Comparison of ENCODE assay signal across 8 cellular contexts in the genomic region with DNA sequence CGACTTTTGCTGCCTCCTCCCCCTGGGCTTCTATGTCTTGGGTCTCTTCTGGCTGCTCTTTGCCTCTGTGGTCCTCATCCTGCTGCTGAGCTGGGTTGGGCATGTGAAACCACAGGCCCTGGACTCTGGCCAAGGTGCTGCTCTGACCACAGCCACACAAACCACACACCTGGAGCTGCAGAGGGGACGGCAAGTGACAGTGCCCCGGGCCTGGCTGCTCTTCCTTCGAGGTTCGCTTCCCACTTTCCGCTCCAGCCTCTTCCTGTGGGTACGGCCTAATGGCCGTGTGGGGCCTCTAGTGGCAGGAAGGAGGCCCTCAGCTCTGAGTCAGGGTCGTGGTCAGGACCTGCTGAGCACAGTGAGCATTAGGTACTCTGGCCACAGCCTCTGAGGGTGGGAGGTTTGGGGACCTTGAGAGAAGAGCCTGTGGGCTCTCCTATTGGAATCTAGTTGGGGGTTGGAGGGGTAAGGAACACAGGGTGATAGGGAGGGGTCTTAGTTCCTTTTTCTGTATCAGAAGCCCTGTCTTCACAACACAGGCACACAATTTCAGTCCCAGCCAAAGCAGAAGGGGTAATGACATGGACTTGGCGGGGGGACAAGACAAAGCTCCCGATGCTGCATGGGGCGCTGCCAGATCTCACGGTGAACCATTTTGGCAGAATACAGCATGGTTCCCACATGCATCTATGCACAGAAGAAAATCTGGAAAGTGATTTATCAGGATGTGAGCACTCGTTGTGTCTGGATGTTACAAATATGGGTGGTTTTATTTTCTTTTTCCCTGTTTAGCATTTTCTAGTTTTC. TPM values are rescaled to one million over a fixed set of nuclear protein-coding genes. Genes with fewer than 3 reads are reported as not detected.
DNase-seq lines count a peak whose midpoint lies in the region; ATAC-seq lines count a peak whose summit lies in the region.

No MANE protein-coding gene starts in this region.

- POLR2A ChIA-PET in activated naive CD8-positive, alpha-beta T cell treated with anti-CD3 and anti-CD28 coated beads, Interleukin-2, amount 10 ng/mL, durations not matched to agents 7 days and 5 days (lab: Charles Lee): interaction anchor here (0.8 to 1.3 kb wide), 7 partner anchors 9 to 96 kb away, joined by 3 to 4 read pairs (median 3); partner anchors contain the start of gene PFN1

- no peaks in the 10 kb centered on the region for H3K27me3 Mint-ChIP-seq in activated naive CD8-positive, alpha-beta T cell treated with anti-CD3 and anti-CD28 coated beads, Interleukin-2, amount 10 ng/mL, durations not matched to agents 7 days and 5 days

- peaks cover 38% of the 10 kb centered on the region for H3K4me1 Mint-ChIP-seq in activated naive CD8-positive, alpha-beta T cell treated with anti-CD3 and anti-CD28 coated beads, Interleukin-2, amount 10 ng/mL, durations not matched to agents 7 days and 5 days

- DNase-seq in NCI-H82 (lab: John Stamatoyannopoulos, UW) (peak; percentile 51), NCI-H82 treated with DMSO at 0.1 percent for 48 hours (lab: John Stamatoyannopoulos, UW; ENCODE audit: unreplicated experiment) (no peak), LoVo (ENCODE audit: low spot score) (peak; percentile 44), kidney tubule cell (ENCODE audit: low spot score) (peak; percentile 89), NCI-H446 treated with DMSO at 0.1 percent for 48 hours (lab: John Stamatoyannopoulos, UW) (no peak), NCI-H187 (lab: John Stamatoyannopoulos, UW) (no peak)
- DNase-seq in activated naive CD8-positive, alpha-beta T cell treated with anti-CD3 and anti-CD28 coated beads, Interleukin-2, amount 10 ng/mL, durations not matched to agents 7 days and 5 days: no peak
- DNase-seq in stimulated activated CD4-positive, alpha-beta T cell treated with anti-CD3 and anti-CD28 coated beads, Interleukin-12 subunit alpha, Interleukin-12 subunit beta, amount 100 ng/mL, for 4 hours: no peak

- H3K9me3 Mint-ChIP-seq in activated naive CD8-positive, alpha-beta T cell treated with anti-CD3 and anti-CD28 coated beads, Interleukin-2, amount 10 ng/mL, durations not matched to agents 7 days and 5 days: no peaks in the 10 kb centered on the region

- H3K4me3 Mint-ChIP-seq in activated naive CD8-positive, alpha-beta T cell treated with anti-CD3 and anti-CD28 coated beads, Interleukin-2, amount 10 ng/mL, durations not matched to agents 7 days and 5 days: peak overlapping the region; percentile 3

- ATAC-seq in activated naive CD8-positive, alpha-beta T cell treated with anti-CD3 and anti-CD28 coated beads, Interleukin-2, amount 10 ng/mL, durations not matched to agents 7 days and 5 days (ENCODE audit: low read depth): peak; percentile 35

- peak overlapping the region; percentile 52 for H3K27ac Mint-ChIP-seq in activated naive CD8-positive, alpha-beta T cell treated with anti-CD3 and anti-CD28 coated beads, Interleukin-2, amount 10 ng/mL, durations not matched to agents 7 days and 5 days

- peaks cover 42% of the 10 kb centered on the region for H3K36me3 Mint-ChIP-seq in activated naive CD8-positive, alpha-beta T cell treated with anti-CD3 and anti-CD28 coated beads, Interleukin-2, amount 10 ng/mL, durations not matched to agents 7 days and 5 days

RNA-seq across cellular contexts. Expression of gene GP1BA, which starts 2.3 kb away (rescaled TPM):
- not detected for total RNA-seq in activated naive CD8-positive, alpha-beta T cell treated with anti-CD3 and anti-CD28 coated beads, Interleukin-2, amount 10 ng/mL, durations not matched to agents 7 days and 5 days

RNA-seq across cellular contexts. Expression of gene SLC25A11, which starts 5.5 kb away (rescaled TPM):
- total RNA-seq in activated naive CD8-positive, alpha-beta T cell treated with anti-CD3 and anti-CD28 coated beads, Interleukin-2, amount 10 ng/mL, durations not matched to agents 7 days and 5 days: 10 to 100 TPM; 67.6 to 78.1 TPM

RNA-seq across cellular contexts. Expression of gene RNF167, which starts 5.7 kb away (rescaled TPM):
- 100 to 1,000 TPM; 202 TPM for total RNA-seq in activated naive CD8-positive, alpha-beta T cell treated with anti-CD3 and anti-CD28 coated beads, Interleukin-2, amount 10 ng/mL, durations not matched to agents 7 days and 5 days

RNA-seq across cellular contexts. Expression of gene PFN1, which starts 14.0 kb away (rescaled TPM):
- 1,000 to 10,000 TPM; 1,712 to 1,828 TPM for total RNA-seq in activated naive CD8-positive, alpha-beta T cell treated with anti-CD3 and anti-CD28 coated beads, Interleukin-2, amount 10 ng/mL, durations not matched to agents 7 days and 5 days

RNA-seq across cellular contexts. Expression of gene ENO3, which starts 16.5 kb away (rescaled TPM):
- total RNA-seq in activated naive CD8-positive, alpha-beta T cell treated with anti-CD3 and anti-CD28 coated beads, Interleukin-2, amount 10 ng/mL, durations not matched to agents 7 days and 5 days: 10 to 100 TPM; 31.4 to 32.9 TPM

Comparison
In these comparisons a context has a peak if more than half of its experiments do, and no peak if none do; other contexts are left out.
1. DNase-seq: peak in NCI-H82 (single experiment), LoVo (single experiment) and kidney tubule cell (single experiment); none in NCI-H82 treated with DMSO at 0.1 percent for 48 hours (single experiment), activated naive CD8-positive, alpha-beta T cell treated with anti-CD3 and anti-CD28 coated beads, Interleukin-2, amount 10 ng/mL, durations not matched to agents 7 days and 5 days (single experiment), NCI-H446 treated with DMSO at 0.1 percent for 48 hours (single experiment), stimulated activated CD4-positive, alpha-beta T cell treated with anti-CD3 and anti-CD28 coated beads, Interleukin-12 subunit alpha, Interleukin-12 subunit beta, amount 100 ng/mL, for 4 hours (single experiment) and NCI-H187 (0 of 2).